1 cellular context compared by ENCODE assay signal in the genomic region with DNA sequence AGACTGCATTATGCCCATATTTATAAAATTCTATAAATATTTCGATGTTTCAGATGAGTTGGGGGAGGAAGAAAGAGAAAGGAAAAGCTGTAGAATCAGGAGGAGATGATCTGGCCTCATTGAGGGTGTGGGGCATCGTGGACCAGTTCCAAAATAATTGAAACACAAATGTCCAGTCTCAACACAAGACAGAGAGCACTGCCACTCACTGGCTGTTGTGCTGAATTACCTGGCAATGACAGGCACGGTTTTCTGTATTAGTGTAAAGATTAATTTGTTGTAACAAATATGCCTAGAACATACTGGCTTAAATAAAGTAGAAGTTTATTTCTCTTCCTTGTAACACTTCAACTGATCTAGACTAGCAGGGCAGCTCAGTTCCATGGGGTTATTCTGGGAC.
TF ChIP-seq lines count a peak whose summit lies in the region.

No MANE protein-coding gene starts in this region.

TF ChIP-seq in HCT116, 20 proteins besides CTCF, POLR2A, EP300 and RAD21:
- TF ChIP-seq ATF3 (IDR thresholded peaks at IDR 0.05) (no peak), MAX (IDR thresholded peaks at IDR 0.05) (no peak), FOSL1 (IDR thresholded peaks at IDR 0.05; ENCODE audit: low read depth) (no peak), CEBPB (IDR thresholded peaks at IDR 0.05; ENCODE audit: low read depth) (no peak), YY1 (IDR thresholded peaks at IDR 0.05; ENCODE audit: extremely low read depth, insufficient replicate concordance, low read depth, low read length) (no peak), ELF1 (IDR thresholded peaks at IDR 0.05; ENCODE audit: borderline replicate concordance, low read depth) (no peak), SIN3A (IDR thresholded peaks at IDR 0.05; ENCODE audit: low read depth) (no peak), TCF7L2 (IDR thresholded peaks at IDR 0.05; ENCODE audit: borderline replicate concordance, extremely low read depth, insufficient read depth, insufficient read length) (no peak), ZFX (IDR thresholded peaks at IDR 0.05) (no peak), EGR1 (IDR thresholded peaks at IDR 0.05; ENCODE audit: low read depth) (no peak), POLR2AphosphoS5 (IDR thresholded peaks at IDR 0.05; ENCODE audit: low read depth, low read length) (no peak), CBX3 (IDR thresholded peaks at IDR 0.05; ENCODE audit: low read depth) (no peak), SRF (IDR thresholded peaks at IDR 0.05; ENCODE audit: low read depth) (no peak), SP1 (IDR thresholded peaks at IDR 0.05; ENCODE audit: low read depth) (no peak), JUND (IDR thresholded peaks at IDR 0.05) (no peak)
